Comparison of ENCODE assay signal across 9 cellular contexts in genomic region chr19:12997225-12997966, GRCh38. TPM values are rescaled to one million over a fixed set of nuclear protein-coding genes. Genes with fewer than 3 reads are reported as not detected.
DNase-seq lines count a peak whose midpoint lies in the region; ATAC-seq and TF ChIP-seq lines count a peak whose summit lies in the region.
"Had no signal": no experiment of that assay in that cellular context is flagged by ENCODE, and none has a peak within 500 bp of the region (broad histone marks: within the 10 kb centered on the region; RNA-seq: fewer than 3 reads in every experiment).

No MANE protein-coding gene starts in this region.

- no peak for DNase-seq in heart left ventricle
- no peak for DNase-seq in Right ventricle myocardium superior
- DNase-seq in mammary epithelial cell = no peak
- no peak for DNase-seq in upper lobe of right lung
- DNase-seq in omental fat pad (ENCODE audit: low spot score) = no peak
- no peak for DNase-seq in EL
- DNase-seq in NCI-H2196 (lab: John Stamatoyannopoulos, UW; ENCODE audit: unreplicated experiment) = no peak

- H3K36me3 ChIP-seq in heart left ventricle (peaks cover 0 to 17% (median 6%) of the 10 kb centered on the region in 9 donors), mammary epithelial cell (ENCODE audit: insufficient read depth, low read length) (peaks cover 6% of the 10 kb centered on the region), muscle layer of duodenum (ENCODE audit: control insufficient read depth in 1 of 2, insufficient read depth in 2 of 2, low read length in 2 of 2) (peaks cover 0 to 4% of the 10 kb centered on the region in 2 donors), upper lobe of right lung (peaks cover 9% of the 10 kb centered on the region)

- BruUV-seq in mammary epithelial cell (replicated peaks; lab: Mats Ljungman, UMichigan) = no TSS peak

- peaks cover 69% of the 10 kb centered on the region for H3K79me2 ChIP-seq in mammary epithelial cell (ENCODE audit: insufficient read depth, low read length)

- peak overlapping the region; percentile 99 for H3K4me2 ChIP-seq in mammary epithelial cell (ENCODE audit: insufficient read depth, low read depth, low read length)

- H3K27me3 ChIP-seq in heart left ventricle (peaks cover 0 to 5% (median 0%) of the 10 kb centered on the region in 9 donors), mammary epithelial cell (ENCODE audit: insufficient read depth, low read length) (no peaks in the 10 kb centered on the region), muscle layer of duodenum (ENCODE audit: low read depth, low read length) (no peaks in the 10 kb centered on the region), upper lobe of right lung (no peaks in the 10 kb centered on the region)

- H3K4me3 ChIP-seq in heart left ventricle = peak overlapping the region in 11 of 12 donors; percentile 72 to 90 (median 81)
- peak overlapping the region in 2 of 3 experiments; percentile 91 to 97 for H3K4me3 ChIP-seq in mammary epithelial cell (replicated peaks in 1 of 3; ENCODE audit: insufficient read depth in 1 of 3, low read depth in 2 of 3, low read length in 3 of 3)
- H3K4me3 ChIP-seq in muscle layer of duodenum (ENCODE audit: low read depth in 1 of 2, low read length in 2 of 2) = peak overlapping the region; percentile 59 to 89
- peak overlapping the region; percentile 71 for H3K4me3 ChIP-seq in upper lobe of right lung

- H3K9me3 ChIP-seq in heart left ventricle = no peaks in the 10 kb centered on the region
- H3K9me3 ChIP-seq in mammary epithelial cell (replicated peaks; ENCODE audit: insufficient read depth, low read length) = no peaks in the 10 kb centered on the region
- H3K9me3 ChIP-seq in muscle layer of duodenum (ENCODE audit: control insufficient read depth in 1 of 2, low read length in 2 of 2) = no peaks in the 10 kb centered on the region
- H3K9me3 ChIP-seq in upper lobe of right lung = no peaks in the 10 kb centered on the region

- no peaks in the 10 kb centered on the region for H4K20me1 ChIP-seq in mammary epithelial cell (ENCODE audit: insufficient read depth, low read length)

- H3K27ac ChIP-seq in heart left ventricle (peak overlapping the region in 10 of 12 donors; percentile 53 to 97 (median 90)), mammary epithelial cell (ENCODE audit: insufficient read depth, low read depth, low read length) (no peak overlapping the region), muscle layer of duodenum (ENCODE audit: low read length) (peak overlapping the region; percentile 8), upper lobe of right lung (peak overlapping the region; percentile 89)

- dilution Hi-C loops in mammary epithelial cell (cut with HindIII; ENCODE audit: low sequenced_read_pairs) = loop anchor here (5.0 kb wide), 1 partner anchor 75 kb away; no protein-coding TSS in a partner anchor

- WGBS in heart left ventricle, 4 donors = 87 to 94% (median 90%) methylated on average over 16 to 22 of the region's 22 CpGs
- WGBS in mammary epithelial cell (ENCODE audit: low coverage, missing lambda C conversion rate) = 53% methylated on average over 18 of the region's 22 CpGs

- no peak overlapping the region for H3K9ac ChIP-seq in mammary epithelial cell (ENCODE audit: insufficient read depth, low read length)

- H3K4me1 ChIP-seq in heart left ventricle = peaks cover 0 to 47% (median 24%) of the 10 kb centered on the region in 12 donors
- peaks cover 19% of the 10 kb centered on the region for H3K4me1 ChIP-seq in mammary epithelial cell (ENCODE audit: insufficient read depth, low read length)
- H3K4me1 ChIP-seq in muscle layer of duodenum (ENCODE audit: control insufficient read depth in 1 of 2, insufficient read depth in 2 of 2, low read length in 2 of 2) = peaks cover 0 to 39% of the 10 kb centered on the region in 2 donors
- peaks cover 12% of the 10 kb centered on the region for H3K4me1 ChIP-seq in upper lobe of right lung

- CTCF ChIA-PET in mammary epithelial cell (lab: Charles Lee; ENCODE audit: low non-redundant PET) = no interaction called here

- no peak overlapping the region for H2AFZ ChIP-seq in mammary epithelial cell (ENCODE audit: low read depth, low read length)

- intact Hi-C loops in heart left ventricle (cut with DNase I) = loop anchor here in 6 of 10 donors (5.0 kb wide), 3 partner anchors 35 to 65 kb away; no protein-coding TSS in a partner anchor
- intact Hi-C loops in Right ventricle myocardium superior (cut with DNase I) = no loop called here
- intact Hi-C loops in mammary epithelial cell (cut with micrococcal nuclease) = loop anchor here (2.0 kb wide), 1 partner anchor 25 kb away; no protein-coding TSS in a partner anchor
- intact Hi-C loops in upper lobe of right lung (cut with DNase I) = no loop called here

- TF ChIP-seq POLR2A in heart left ventricle (IDR thresholded peaks at IDR 0.05) = no peak

- in situ Hi-C loops in mammary epithelial cell (cut with MboI; ENCODE audit: low sequenced_read_pairs in 2 of 2) = loop anchor here in 1 of 2 donors (25.0 kb wide), 1 partner anchor 590 kb away; no protein-coding TSS in a partner anchor

- no peak for ATAC-seq in heart left ventricle
- no peak for ATAC-seq in Right ventricle myocardium superior (ENCODE audit: poor library complexity)
- no peak for ATAC-seq in upper lobe of right lung
- ATAC-seq in omental fat pad (ENCODE audit: low FRiP score) = no peak

- TF ChIP-seq CTCF in heart left ventricle (IDR thresholded peaks at IDR 0.05) (no peak), mammary epithelial cell (conservative IDR thresholded peaks at IDR 0.05 in 1 of 2, IDR thresholded peaks at IDR 0.05 in 1 of 2; ENCODE audit: extremely low read depth in 1 of 2, insufficient read depth in 1 of 2, low read depth in 1 of 2, low read length in 2 of 2) (no peak), upper lobe of right lung (IDR thresholded peaks at IDR 0.05) (no peak), omental fat pad (IDR thresholded peaks at IDR 0.05) (no peak)

RNA-seq across cellular contexts. Expression of gene NFIX, which starts 2.1 kb away (rescaled TPM):
- total RNA-seq in heart left ventricle = 100 to 1,000 TPM in 8 of 9 donors, 10 to 100 TPM in 1; 81.4 to 147 (median 122) TPM
- polyA plus RNA-seq in heart left ventricle = 10 to 100 TPM; 42.1 to 55.2 TPM
- total RNA-seq in Right ventricle myocardium superior = 160 TPM
- 10 to 100 TPM; 43.2 to 76.1 TPM for total RNA-seq in mammary epithelial cell
- 24.5 TPM for polyA plus RNA-seq in mammary epithelial cell
- polyA minus RNA-seq in mammary epithelial cell = 215 TPM
- total RNA-seq in upper lobe of right lung = 168 TPM
- total RNA-seq in omental fat pad = 10 to 100 TPM; 39.5 to 53.1 (median 43.0) TPM

RNA-seq across cellular contexts. Expression of gene DAND5, which starts 28.0 kb away (rescaled TPM):
- total RNA-seq in heart left ventricle = 10 to 100 TPM in 4 of 9 donors, 1 to 10 TPM in 5; 2.9 to 13.6 (median 9.0) TPM
- 1 to 10 TPM; 1.4 to 4.7 TPM for polyA plus RNA-seq in heart left ventricle
- 9.1 TPM for total RNA-seq in Right ventricle myocardium superior
- under 1 TPM; under 0.01 to 0.28 TPM for total RNA-seq in mammary epithelial cell
- 0.07 TPM for polyA plus RNA-seq in mammary epithelial cell
- polyA minus RNA-seq in mammary epithelial cell = not detected
- total RNA-seq in upper lobe of right lung = not detected
- total RNA-seq in omental fat pad = under 1 TPM in 1 of 4 donors, not detected in 3; 0.56 TPM
- total RNA-seq: myocyte had no signal

RNA-seq across cellular contexts. Expression of gene GADD45GIP1, which starts 40.4 kb away (rescaled TPM):
- total RNA-seq in heart left ventricle (10 to 100 TPM; 17.2 to 63.6 (median 27.2) TPM), Right ventricle myocardium superior (31.1 TPM), mammary epithelial cell (10 to 100 TPM; 11.5 to 34.5 TPM), upper lobe of right lung (16.4 TPM), omental fat pad (10 to 100 TPM; 27.2 to 37.7 (median 32.8) TPM)
- polyA plus RNA-seq in heart left ventricle (100 to 1,000 TPM in 1 of 2 donors, 10 to 100 TPM in 1; 64.9 to 119 TPM), mammary epithelial cell (35.6 TPM)
- polyA minus RNA-seq in mammary epithelial cell = 13.5 TPM

RNA-seq across cellular contexts. Expression of gene RAD23A, which starts 51.7 kb away (rescaled TPM):
- total RNA-seq in heart left ventricle (100 to 1,000 TPM; 130 to 272 (median 161) TPM), Right ventricle myocardium superior (174 TPM), mammary epithelial cell (100 to 1,000 TPM; 101 to 123 TPM), upper lobe of right lung (109 TPM), omental fat pad (100 to 1,000 TPM in 1 of 4 donors, 10 to 100 TPM in 3; 65.6 to 119 (median 91.1) TPM)
- polyA plus RNA-seq in heart left ventricle (100 to 1,000 TPM; 186 to 212 TPM), mammary epithelial cell (95.0 TPM)
- polyA minus RNA-seq in mammary epithelial cell = 148 TPM

RNA-seq across cellular contexts. Expression of gene CALR, which starts 59.0 kb away (rescaled TPM):
- total RNA-seq in heart left ventricle = 100 to 1,000 TPM; 231 to 816 (median 380) TPM
- 100 to 1,000 TPM; 227 to 771 TPM for polyA plus RNA-seq in heart left ventricle
- total RNA-seq in Right ventricle myocardium superior = 378 TPM
- total RNA-seq in mammary epithelial cell = 1,000 to 10,000 TPM; 1,117 to 1,135 TPM
- polyA plus RNA-seq in mammary epithelial cell = 1,343 TPM
- polyA minus RNA-seq in mammary epithelial cell = 1,452 TPM
- 991 TPM for total RNA-seq in upper lobe of right lung
- 100 to 1,000 TPM; 349 to 570 (median 439) TPM for total RNA-seq in omental fat pad

Comparison
In these comparisons a context has a peak if more than half of its experiments do, and no peak if none do; other contexts are left out.
1. intact Hi-C loops: an anchor here in heart left ventricle (5.0 kb wide) and mammary epithelial cell (2.0 kb wide); none called in Right ventricle myocardium superior and upper lobe of right lung.